In the genomic region with DNA sequence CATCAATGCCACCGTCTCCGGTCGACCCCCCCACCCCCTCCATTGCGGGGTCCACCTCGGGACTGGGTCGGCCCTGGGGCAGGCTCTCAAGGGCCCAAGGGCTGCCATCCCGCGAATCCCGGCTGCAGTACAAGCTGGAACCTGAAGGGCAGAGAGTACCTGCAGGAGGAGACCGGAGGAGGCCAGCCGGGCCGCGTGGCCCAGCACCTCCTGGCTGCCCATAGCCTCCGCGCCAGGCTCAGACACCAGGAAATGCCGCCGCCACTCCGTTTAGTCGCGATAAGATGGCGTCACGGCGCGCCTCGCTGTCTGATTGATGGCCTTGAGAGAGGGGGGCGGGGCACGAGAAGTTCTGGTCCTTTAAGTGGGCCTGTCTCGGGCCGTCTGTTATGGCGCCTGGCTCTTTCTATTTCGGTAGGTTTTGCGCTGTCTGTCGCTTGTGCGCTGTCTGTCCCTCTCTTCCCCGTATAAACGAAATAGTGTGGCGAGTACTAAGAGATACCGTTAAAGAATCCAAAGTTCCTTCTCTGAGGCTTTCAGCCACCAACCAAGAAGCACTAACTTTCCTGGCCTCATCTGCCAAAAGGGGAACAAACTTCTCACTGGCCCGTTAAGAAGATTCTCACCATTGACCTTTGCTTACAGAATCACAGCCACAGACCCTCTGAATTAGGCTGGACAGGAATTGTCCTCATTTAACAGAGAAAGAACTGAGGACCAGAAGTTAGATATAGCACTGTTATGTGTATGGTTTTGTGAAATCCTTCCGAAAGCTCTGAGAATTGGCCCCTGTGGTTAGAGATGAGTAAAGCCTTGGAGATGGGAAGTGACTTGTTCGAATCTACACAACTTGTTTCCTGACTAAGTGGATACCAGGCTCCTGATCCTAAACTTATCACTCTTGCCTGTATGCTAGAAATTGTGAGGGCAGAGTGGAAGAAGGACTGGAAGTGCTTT, we compare ENCODE assay signal across 8 cellular contexts. TPM values are rescaled to one million over a fixed set of nuclear protein-coding genes. Genes with fewer than 3 reads are reported as not detected.
DNase-seq lines count a peak whose midpoint lies in the region; TF ChIP-seq lines count a peak whose summit lies in the region.

A gene with protein sequence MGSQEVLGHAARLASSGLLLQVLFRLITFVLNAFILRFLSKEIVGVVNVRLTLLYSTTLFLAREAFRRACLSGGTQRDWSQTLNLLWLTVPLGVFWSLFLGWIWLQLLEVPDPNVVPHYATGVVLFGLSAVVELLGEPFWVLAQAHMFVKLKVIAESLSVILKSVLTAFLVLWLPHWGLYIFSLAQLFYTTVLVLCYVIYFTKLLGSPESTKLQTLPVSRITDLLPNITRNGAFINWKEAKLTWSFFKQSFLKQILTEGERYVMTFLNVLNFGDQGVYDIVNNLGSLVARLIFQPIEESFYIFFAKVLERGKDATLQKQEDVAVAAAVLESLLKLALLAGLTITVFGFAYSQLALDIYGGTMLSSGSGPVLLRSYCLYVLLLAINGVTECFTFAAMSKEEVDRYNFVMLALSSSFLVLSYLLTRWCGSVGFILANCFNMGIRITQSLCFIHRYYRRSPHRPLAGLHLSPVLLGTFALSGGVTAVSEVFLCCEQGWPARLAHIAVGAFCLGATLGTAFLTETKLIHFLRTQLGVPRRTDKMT (minus strand): TSS at position 257 of the 957 bp plus-strand sequence. CDS start 35 bp downstream, at position 222.

- H3F3A ChIP-seq in SK-N-SH (replicated peaks; ENCODE audit: insufficient read depth), result no peaks in the 10 kb centered on the region

- peaks cover 29% of the 10 kb centered on the region for H3K79me2 ChIP-seq in SK-N-SH (ENCODE audit: insufficient read depth)

- TF ChIP-seq RAD21 in SK-N-SH (IDR thresholded peaks at IDR 0.05; ENCODE audit: low read length), result no peak

- H3K4me2 ChIP-seq in SK-N-SH, result peak within 1 kb of the TSS; percentile 85

- TF ChIP-seq EP300 in SK-N-SH (IDR thresholded peaks at IDR 0.05; ENCODE audit: borderline replicate concordance in 1 of 2, low read depth in 1 of 2, low read length in 1 of 2), result no peak

- DNase-seq in GDM1 (lab: John Stamatoyannopoulos, UW) (peak; percentile 93), HEK293T (ENCODE audit: extremely low spot score) (peak; percentile 92), NB4 (ENCODE audit: low read depth) (peak; percentile 96), SK-N-SH (peak; percentile 90), germinal center (ENCODE audit: low spot score) (peak; percentile 92), non-pigmented ciliary epithelial cell (ENCODE audit: low read depth) (peak; percentile 75), superior temporal gyrus (ENCODE audit: extremely low spot score) (peak; percentile 97)
- peak; percentile 98 for DNase-seq in activated naive CD4-positive, alpha-beta T cell treated with anti-CD3 and anti-CD28 coated beads, Interleukin-2, amount 50 U/mL, for 16 hours

- peak within 1 kb of the TSS; percentile 97 for H3K9ac ChIP-seq in SK-N-SH

- H4K20me1 ChIP-seq in SK-N-SH (ENCODE audit: insufficient read depth), result no peaks in the 10 kb centered on the region

- H3K9me2 ChIP-seq in SK-N-SH, result no peaks in the 10 kb centered on the region

- TF ChIP-seq POLR2A in NB4 (IDR thresholded peaks at IDR 0.05; ENCODE audit: extremely low read depth, insufficient read length), result peak; percentile 80

- peaks cover 0 to 12% of the 10 kb centered on the region in 2 experiments; a peak in 2 of 4 replicates for H3K4me1 ChIP-seq in SK-N-SH (ENCODE audit: control insufficient read depth in 1 of 2, insufficient read depth in 2 of 2, low read depth in 1 of 2, low read length in 1 of 2)

- H3K27me3 ChIP-seq in SK-N-SH (ENCODE audit: insufficient read depth), result no peaks in the 10 kb centered on the region

- peak within 1 kb of the TSS; percentile 79 to 82 for H3K27ac ChIP-seq in SK-N-SH (ENCODE audit: low read depth in 2 of 2, low read length in 1 of 2)

- H3K9me3 ChIP-seq in SK-N-SH, result no peaks in the 10 kb centered on the region

- peak within 1 kb of the TSS; percentile 100 for H3K4me3 ChIP-seq in NB4 (ENCODE audit: low read depth, low read length)
- H3K4me3 ChIP-seq in SK-N-SH (ENCODE audit: low read depth in 2 of 2, low read length in 1 of 2), result peak within 1 kb of the TSS; percentile 86

- POLR2A ChIA-PET in HEK293T (lab: Yijun Ruan, JAX) (interaction anchor here (0.6 to 3.3 kb wide), 4 partner anchors 11 to 66 kb away, joined by 3 to 15 read pairs (median 4); no protein-coding TSS in a partner anchor), SK-N-SH (lab: Yijun Ruan, JAX) (no interaction called here)

- CTCF ChIA-PET in HEK293T (lab: Yijun Ruan, JAX) (interaction anchor here (0.8 kb wide), 1 partner anchor 299 kb away, joined by 3 read pairs; no protein-coding TSS in a partner anchor), SK-N-SH (lab: Yijun Ruan, JAX) (interaction anchor here (1.6 to 5.2 kb wide), 3 partner anchors 14 to 65 kb away, joined by 4 to 36 read pairs (median 10); no protein-coding TSS in a partner anchor)

- H2AFZ ChIP-seq in SK-N-SH (ENCODE audit: low read depth), result peak within 1 kb of the TSS; percentile 96

- 4% methylated on average over 32 of the region's 41 CpGs for WGBS in SK-N-SH (ENCODE audit: low lambda C conversion rate)

- TF ChIP-seq CTCF in NB4 (IDR thresholded peaks at IDR 0.05; ENCODE audit: low read depth, low read length), result no peak
- no peak for TF ChIP-seq CTCF in SK-N-SH (IDR thresholded peaks at IDR 0.05)

- H3K36me3 ChIP-seq in SK-N-SH (replicated peaks in 1 of 2; ENCODE audit: control insufficient read depth in 1 of 2, insufficient read depth in 2 of 2, low read length in 1 of 2), result peaks cover 0 to 11% of the 10 kb centered on the region in 2 experiments

TF ChIP-seq in HEK293T, 16 proteins besides CTCF, POLR2A, EP300 and RAD21:
- TF ChIP-seq, protein P1, sequence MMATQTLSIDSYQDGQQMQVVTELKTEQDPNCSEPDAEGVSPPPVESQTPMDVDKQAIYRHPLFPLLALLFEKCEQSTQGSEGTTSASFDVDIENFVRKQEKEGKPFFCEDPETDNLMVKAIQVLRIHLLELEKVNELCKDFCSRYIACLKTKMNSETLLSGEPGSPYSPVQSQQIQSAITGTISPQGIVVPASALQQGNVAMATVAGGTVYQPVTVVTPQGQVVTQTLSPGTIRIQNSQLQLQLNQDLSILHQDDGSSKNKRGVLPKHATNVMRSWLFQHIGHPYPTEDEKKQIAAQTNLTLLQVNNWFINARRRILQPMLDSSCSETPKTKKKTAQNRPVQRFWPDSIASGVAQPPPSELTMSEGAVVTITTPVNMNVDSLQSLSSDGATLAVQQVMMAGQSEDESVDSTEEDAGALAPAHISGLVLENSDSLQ (IDR thresholded peaks at IDR 0.05), result peak; percentile 98
- TF ChIP-seq ELF4 (IDR thresholded peaks at IDR 0.05) (peak; percentile 91), HDGF (IDR thresholded peaks at IDR 0.05; ENCODE audit: borderline replicate concordance) (no peak), L3MBTL2 (conservative IDR thresholded peaks at IDR 0.05) (peak; percentile 66)

TF ChIP-seq in SK-N-SH, 30 proteins besides CTCF, POLR2A, EP300 and RAD21 (continues in another document):
- peak; percentile 87 for TF ChIP-seq YY1 (IDR thresholded peaks at IDR 0.05; ENCODE audit: low read depth)
- TF ChIP-seq, protein P2, sequence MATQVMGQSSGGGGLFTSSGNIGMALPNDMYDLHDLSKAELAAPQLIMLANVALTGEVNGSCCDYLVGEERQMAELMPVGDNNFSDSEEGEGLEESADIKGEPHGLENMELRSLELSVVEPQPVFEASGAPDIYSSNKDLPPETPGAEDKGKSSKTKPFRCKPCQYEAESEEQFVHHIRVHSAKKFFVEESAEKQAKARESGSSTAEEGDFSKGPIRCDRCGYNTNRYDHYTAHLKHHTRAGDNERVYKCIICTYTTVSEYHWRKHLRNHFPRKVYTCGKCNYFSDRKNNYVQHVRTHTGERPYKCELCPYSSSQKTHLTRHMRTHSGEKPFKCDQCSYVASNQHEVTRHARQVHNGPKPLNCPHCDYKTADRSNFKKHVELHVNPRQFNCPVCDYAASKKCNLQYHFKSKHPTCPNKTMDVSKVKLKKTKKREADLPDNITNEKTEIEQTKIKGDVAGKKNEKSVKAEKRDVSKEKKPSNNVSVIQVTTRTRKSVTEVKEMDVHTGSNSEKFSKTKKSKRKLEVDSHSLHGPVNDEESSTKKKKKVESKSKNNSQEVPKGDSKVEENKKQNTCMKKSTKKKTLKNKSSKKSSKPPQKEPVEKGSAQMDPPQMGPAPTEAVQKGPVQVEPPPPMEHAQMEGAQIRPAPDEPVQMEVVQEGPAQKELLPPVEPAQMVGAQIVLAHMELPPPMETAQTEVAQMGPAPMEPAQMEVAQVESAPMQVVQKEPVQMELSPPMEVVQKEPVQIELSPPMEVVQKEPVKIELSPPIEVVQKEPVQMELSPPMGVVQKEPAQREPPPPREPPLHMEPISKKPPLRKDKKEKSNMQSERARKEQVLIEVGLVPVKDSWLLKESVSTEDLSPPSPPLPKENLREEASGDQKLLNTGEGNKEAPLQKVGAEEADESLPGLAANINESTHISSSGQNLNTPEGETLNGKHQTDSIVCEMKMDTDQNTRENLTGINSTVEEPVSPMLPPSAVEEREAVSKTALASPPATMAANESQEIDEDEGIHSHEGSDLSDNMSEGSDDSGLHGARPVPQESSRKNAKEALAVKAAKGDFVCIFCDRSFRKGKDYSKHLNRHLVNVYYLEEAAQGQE (IDR thresholded peaks at IDR 0.05; ENCODE audit: low read depth, low read length), result 0 out of 2 replicates have a peak, but pooled peaks have one; percentile 51
- peak; percentile 83 for TF ChIP-seq CHD2 (IDR thresholded peaks at IDR 0.05; ENCODE audit: low read length, partially characterized antibody)
- 0 out of 2 replicates have a peak, but pooled peaks have one; percentile 32 for TF ChIP-seq RFX5 (IDR thresholded peaks at IDR 0.05; ENCODE audit: low read length)
- no peak for TF ChIP-seq TEAD4 (IDR thresholded peaks at IDR 0.05; ENCODE audit: borderline replicate concordance, insufficient read depth)
- TF ChIP-seq, protein P3, sequence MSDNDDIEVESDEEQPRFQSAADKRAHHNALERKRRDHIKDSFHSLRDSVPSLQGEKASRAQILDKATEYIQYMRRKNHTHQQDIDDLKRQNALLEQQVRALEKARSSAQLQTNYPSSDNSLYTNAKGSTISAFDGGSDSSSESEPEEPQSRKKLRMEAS (IDR thresholded peaks at IDR 0.05; ENCODE audit: low read depth), result peak; percentile 89
- TF ChIP-seq, protein P4, sequence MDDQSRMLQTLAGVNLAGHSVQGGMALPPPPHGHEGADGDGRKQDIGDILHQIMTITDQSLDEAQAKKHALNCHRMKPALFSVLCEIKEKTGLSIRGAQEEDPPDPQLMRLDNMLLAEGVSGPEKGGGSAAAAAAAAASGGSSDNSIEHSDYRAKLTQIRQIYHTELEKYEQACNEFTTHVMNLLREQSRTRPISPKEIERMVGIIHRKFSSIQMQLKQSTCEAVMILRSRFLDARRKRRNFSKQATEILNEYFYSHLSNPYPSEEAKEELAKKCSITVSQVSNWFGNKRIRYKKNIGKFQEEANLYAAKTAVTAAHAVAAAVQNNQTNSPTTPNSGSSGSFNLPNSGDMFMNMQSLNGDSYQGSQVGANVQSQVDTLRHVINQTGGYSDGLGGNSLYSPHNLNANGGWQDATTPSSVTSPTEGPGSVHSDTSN (IDR thresholded peaks at IDR 0.05), result peak; percentile 95

RNA-seq across cellular contexts. Expression of the gene that starts here (rescaled TPM):
- 13.8 and 22.9 TPM in 2 replicates for polyA plus RNA-seq in SK-N-SH (2012; rRNA removed)
- polyA plus RNA-seq in SK-N-SH (2012; cell fraction: cytosol; rRNA removed), result 13.3 and 17.1 TPM in 2 replicates
- 11.7 and 14.6 TPM in 2 replicates for polyA plus RNA-seq in SK-N-SH (2012; cell fraction: nucleus; rRNA removed)

Comparison
In these comparisons a context has a peak if more than half of its experiments do, and no peak if none do; other contexts are left out.
1. Peak in every context shown above with its lines: DNase-seq, H3K4me3 ChIP-seq and H3K27ac ChIP-seq.